8 cellular contexts compared by ENCODE assay signal in the genomic region with DNA sequence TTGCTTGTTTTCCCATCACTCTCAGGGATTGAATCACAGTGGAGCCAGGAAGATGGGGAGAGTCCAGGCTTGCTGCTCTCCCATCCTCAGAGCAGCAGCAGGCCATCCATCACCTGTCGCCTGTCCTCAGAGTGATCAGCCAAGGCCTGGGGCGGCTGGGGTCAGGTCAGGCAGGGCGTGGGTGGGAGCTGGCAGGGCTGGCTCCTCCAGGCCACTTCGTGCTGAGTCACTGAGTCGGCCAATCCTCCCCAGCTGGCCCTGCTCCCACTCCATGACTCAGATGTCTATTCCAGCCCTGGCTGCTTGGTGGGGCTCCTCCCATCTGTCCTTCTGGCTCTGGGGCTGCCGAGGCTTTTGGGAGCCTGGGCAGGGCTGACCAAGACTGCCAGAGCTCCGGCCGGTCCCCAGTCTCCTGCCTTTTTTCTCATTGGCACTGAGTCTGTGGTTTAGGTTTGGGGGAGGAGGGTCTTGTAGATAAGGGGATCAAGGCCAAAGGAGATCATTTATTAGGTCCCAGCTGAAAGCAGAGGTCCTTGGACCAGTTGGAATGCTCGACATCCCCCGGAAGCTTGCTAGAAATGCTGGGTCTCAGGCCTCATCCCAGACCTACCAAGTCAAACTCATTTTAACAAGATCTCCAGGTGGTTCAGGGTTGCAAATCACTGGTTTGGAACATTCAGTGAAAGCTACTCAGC.
A peak's percentile ranks its signal among the peaks of the same experiment; 100 is the strongest.
DNase-seq lines count a peak whose midpoint lies in the region; ATAC-seq and TF ChIP-seq lines count a peak whose summit lies in the region.

No MANE protein-coding gene starts in this region.

- no peaks in the 10 kb centered on the region for H3K27me3 ChIP-seq in BJ (ENCODE audit: control insufficient read depth, insufficient read depth, low read length)
- H3K27me3 ChIP-seq in HUES64 (ENCODE audit: insufficient read depth, low read length) = no peaks in the 10 kb centered on the region
- H3K27me3 ChIP-seq in adrenal gland = no peaks in the 10 kb centered on the region

- H3K27me3 Mint-ChIP-seq in progenitor cell of endocrine pancreas = no peaks in the 10 kb centered on the region

- CTCF ChIA-PET in BJ (lab: Yijun Ruan, JAX) = interaction anchor here (0.8 to 3.4 kb wide), 5 partner anchors 15 to 149 kb away, joined by 3 to 13 read pairs (median 3); no protein-coding TSS in a partner anchor

- H3K27ac ChIP-seq in HUES64 (ENCODE audit: low read depth, low read length) (peak overlapping the region; percentile 59), adrenal gland (peak overlapping the region; percentile 8 to 82 (median 66))

- POLR2A ChIA-PET in BJ (lab: Charles Lee) = interaction anchor here (0.6 kb wide), 2 partner anchors 17 to 153 kb away, joined by 4 to 10 read pairs; no protein-coding TSS in a partner anchor

- H3K27ac Mint-ChIP-seq in progenitor cell of endocrine pancreas = peak overlapping the region; percentile 65

- H3K4me1 ChIP-seq in HUES64 (ENCODE audit: insufficient read depth, low read length) (peaks cover 8% of the 10 kb centered on the region; the same call in 1 of the 2 replicates), adrenal gland (replicated peaks in 1 of 2) (peaks cover 16 to 26% of the 10 kb centered on the region in 2 donors)

- H3K36me3 ChIP-seq in BJ (ENCODE audit: control insufficient read depth, insufficient read depth, low read length) (peaks cover 9% of the 10 kb centered on the region), HUES64 (ENCODE audit: insufficient read depth, low read length) (peaks cover 49% of the 10 kb centered on the region), adrenal gland (replicated peaks in 1 of 2) (peaks cover 0 to 6% of the 10 kb centered on the region in 2 donors)

- no peaks in the 10 kb centered on the region for H3K9me3 Mint-ChIP-seq in progenitor cell of endocrine pancreas (ENCODE audit: low read depth)

- H3K4me1 Mint-ChIP-seq in progenitor cell of endocrine pancreas (ENCODE audit: low read depth) = peaks cover 18% of the 10 kb centered on the region

- TF ChIP-seq POLR2A in adrenal gland (IDR thresholded peaks at IDR 0.05) = peak in 1 of 2 donors; percentile 51

- intact Hi-C loops in adrenal gland (cut with DNase I) = no loop called here
- intact Hi-C loops in cardiac septum (cut with DNase I) = loop anchor here (1.0 kb wide), 1 partner anchor 73 kb away; a partner anchor contains a TSS

- ATAC-seq in HG03045 (IDR thresholded peaks at IDR 0.05; ENCODE audit: unreplicated experiment) (no peak), HG03460 (IDR thresholded peaks at IDR 0.05; ENCODE audit: unreplicated experiment) (no peak), HG03159 (IDR thresholded peaks at IDR 0.05; ENCODE audit: unreplicated experiment) (no peak)

- peak; percentile 85 for DNase-seq in BJ (ENCODE audit: low read depth)
- DNase-seq in adrenal gland = peak; percentile 95 to 99 (median 99)
- peak; percentile 97 for DNase-seq in cardiac septum (ENCODE audit: low spot score)
- peak; percentile 27 for DNase-seq in progenitor cell of endocrine pancreas (ENCODE audit: low spot score, unreplicated experiment)

- H3K9me3 ChIP-seq in HUES64 (ENCODE audit: insufficient read depth, low read depth, low read length) = no peaks in the 10 kb centered on the region
- H3K9me3 ChIP-seq in adrenal gland (replicated peaks in 1 of 3) = no peaks in the 10 kb centered on the region

- TF ChIP-seq CTCF in BJ (IDR thresholded peaks at IDR 0.05; ENCODE audit: insufficient read depth, low read depth, low read length) = no peak
- TF ChIP-seq CTCF in adrenal gland (IDR thresholded peaks at IDR 0.05) = no peak
- no peak for TF ChIP-seq CTCF in progenitor cell of endocrine pancreas (IDR thresholded peaks at IDR 0.05; ENCODE audit: unreplicated experiment)

- H3K4me3 ChIP-seq in BJ (ENCODE audit: low read depth, low read length) (no peak overlapping the region), HUES64 (ENCODE audit: low read length) (no peak overlapping the region), adrenal gland (no peak overlapping the region)

- H3K9ac ChIP-seq in HUES64 (ENCODE audit: low read depth, low read length) = peak overlapping the region; percentile 20; the same call in 1 of the 2 replicates

- no peak overlapping the region for H3K4me3 Mint-ChIP-seq in progenitor cell of endocrine pancreas (ENCODE audit: low read depth)

- peaks cover 12% of the 10 kb centered on the region for H3K36me3 Mint-ChIP-seq in progenitor cell of endocrine pancreas (ENCODE audit: insufficient read depth)

- 66% methylated on average over 10 of the region's 10 CpGs for WGBS in HUES64
- 11 to 20% (median 12%) methylated on average over 4 to 10 of the region's 10 CpGs for WGBS in adrenal gland, 4 donors

Comparison
In these comparisons a context has a peak if more than half of its experiments do, and no peak if none do; other contexts are left out.
1. DNase-seq: peak in every context shown above with its lines; median percentile 99 in adrenal gland; 97 in cardiac septum; 85 in BJ; 27 in progenitor cell of endocrine pancreas.